ENCODE assay signal across 19 cellular contexts in genomic region chr5:126056851-126057622, GRCh38.
"Had no signal": no experiment of that assay in that cellular context is flagged by ENCODE, and none has a peak within 500 bp of the region (broad histone marks: within the 10 kb centered on the region; RNA-seq: fewer than 3 reads in every experiment).

No MANE protein-coding gene starts in this region.

- H3K4me3 ChIP-seq: esophagus muscularis mucosa, hepatocyte, lower lobe of right lung, thyroid gland, vagina had no signal

- H2AFZ ChIP-seq: hepatocyte, parathyroid adenoma had no signal

- H3K36me3 ChIP-seq: esophagus muscularis mucosa, lower lobe of right lung, thyroid gland, vagina had no signal

- H3K27me3 ChIP-seq: esophagus muscularis mucosa, hepatocyte, thyroid gland, vagina had no signal

- H3K79me2 ChIP-seq: hepatocyte, parathyroid adenoma had no signal

- H3K9ac ChIP-seq: parathyroid adenoma had no signal

- ATAC-seq: left colon; lower lobe of right lung; stimulated activated effector memory CD8-positive, alpha-beta T cell treated with anti-CD3 and anti-CD28 coated beads, Interleukin-12 subunit alpha, Interleukin-12 subunit beta, amount 100 ng/mL, for 72 hours; T-cell had no signal

- H3K27ac ChIP-seq: esophagus muscularis mucosa, hepatocyte, lower lobe of right lung, parathyroid adenoma, thyroid gland, vagina had no signal

- H3K9me3 ChIP-seq: esophagus muscularis mucosa, lower lobe of right lung, thyroid gland, vagina had no signal

- DNase-seq: activated CD4-positive, alpha-beta memory T cell treated with anti-CD3 and anti-CD28 coated beads for 36 hours; activated gamma-delta T cell; activated T-cell treated with anti-CD3 and anti-CD28 coated beads, Interleukin-2, amount 50 U/mL, for 48 hours; amniotic stem cell; caudate nucleus; left colon; lower lobe of right lung; midbrain; stimulated activated CD4-positive, alpha-beta T cell treated with anti-CD3 and anti-CD28 coated beads, Interleukin-12 subunit alpha, Interleukin-12 subunit beta, amount 100 ng/mL, for 4 hours; T-cell; T-helper 9 cell; thyroid gland had no signal

- FAIRE-seq: colon, islet of Langerhans had no signal

- H3K4me2 ChIP-seq: hepatocyte had no signal

- H3K4me1 ChIP-seq: lower lobe of right lung, parathyroid adenoma had no signal
